ENCODE assay signal across 1 cellular context in the genomic region with DNA sequence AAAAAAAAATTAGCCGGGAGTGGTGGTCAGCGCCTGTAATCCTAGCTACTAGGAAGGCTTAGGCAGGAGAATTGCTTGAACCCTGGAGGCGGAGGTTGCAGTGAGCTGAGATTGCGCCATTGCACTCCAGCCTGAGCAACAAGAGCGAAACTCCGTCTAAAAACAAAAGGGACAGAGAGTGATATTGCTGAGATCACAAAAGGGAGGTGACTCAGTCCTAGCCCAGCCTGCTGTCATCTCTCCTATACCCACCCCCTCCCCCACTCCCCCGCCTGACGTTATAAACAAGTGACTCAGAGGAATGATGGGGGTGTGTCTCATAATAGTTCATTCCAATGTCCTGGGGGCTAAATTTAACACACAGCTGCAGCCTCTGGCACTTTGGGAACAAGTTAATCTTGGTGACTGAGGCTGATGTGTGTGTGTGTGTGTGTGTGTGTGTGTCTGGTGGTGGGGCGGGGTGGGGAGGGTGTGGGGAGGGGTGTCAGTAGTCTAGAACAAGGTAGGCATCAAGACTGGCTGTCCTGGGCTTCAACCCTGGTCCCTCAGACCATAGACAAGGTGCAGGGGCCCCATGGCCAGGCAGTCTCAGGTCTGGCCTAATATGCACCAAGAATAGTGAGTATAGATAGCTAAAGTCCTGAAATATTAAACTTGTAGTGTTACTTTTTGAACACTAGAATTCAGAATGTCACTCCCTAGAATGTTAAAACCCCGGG.
TF ChIP-seq lines count a peak whose summit lies in the region.

No MANE protein-coding gene starts in this region.

TF ChIP-seq in K562, 482 proteins besides CTCF, POLR2A, EP300 and RAD21 (continued from another document and continues in another):
- TF ChIP-seq, protein P1, sequence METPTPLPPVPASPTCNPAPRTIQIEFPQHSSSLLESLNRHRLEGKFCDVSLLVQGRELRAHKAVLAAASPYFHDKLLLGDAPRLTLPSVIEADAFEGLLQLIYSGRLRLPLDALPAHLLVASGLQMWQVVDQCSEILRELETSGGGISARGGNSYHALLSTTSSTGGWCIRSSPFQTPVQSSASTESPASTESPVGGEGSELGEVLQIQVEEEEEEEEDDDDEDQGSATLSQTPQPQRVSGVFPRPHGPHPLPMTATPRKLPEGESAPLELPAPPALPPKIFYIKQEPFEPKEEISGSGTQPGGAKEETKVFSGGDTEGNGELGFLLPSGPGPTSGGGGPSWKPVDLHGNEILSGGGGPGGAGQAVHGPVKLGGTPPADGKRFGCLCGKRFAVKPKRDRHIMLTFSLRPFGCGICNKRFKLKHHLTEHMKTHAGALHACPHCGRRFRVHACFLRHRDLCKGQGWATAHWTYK (CRISPR knock-in tag; IDR thresholded peaks at IDR 0.05) = no peak
- TF ChIP-seq EGR1 (conservative IDR thresholded peaks at IDR 0.05) (peak; percentile 79), FOXA1 (IDR thresholded peaks at IDR 0.05; ENCODE audit: borderline replicate concordance) (no peak), CHD2 (IDR thresholded peaks at IDR 0.05; ENCODE audit: low read depth, low read length) (no peak), HNRNPH1 (optimal IDR thresholded peaks at IDR 0.05; ENCODE audit: low read depth, low read length) (no peak), MEF2D (tag; conservative IDR thresholded peaks at IDR 0.05; ENCODE audit: low read depth) (0 out of 2 replicates have a peak, but pooled peaks have one; percentile 23), CREB1 (IDR thresholded peaks at IDR 0.05) (peak; percentile 60), CREB1 (CRISPR knock-in tag; IDR thresholded peaks at IDR 0.05) (no peak), ZNF311 (CRISPR knock-in tag; IDR thresholded peaks at IDR 0.05) (no peak), GTF2E2 (tag; IDR thresholded peaks at IDR 0.05) (no peak), MIER1 (IDR thresholded peaks at IDR 0.05; ENCODE audit: low read depth) (no peak), ZNF431 (CRISPR knock-in tag; IDR thresholded peaks at IDR 0.05) (no peak), BRD9 (IDR thresholded peaks at IDR 0.05; ENCODE audit: low read depth, partially characterized antibody) (no peak), ZNF764 (CRISPR knock-in tag; IDR thresholded peaks at IDR 0.05; ENCODE audit: low read depth) (no peak), HDAC1 (IDR thresholded peaks at IDR 0.05) (0 out of 4 replicates have a peak, but pooled peaks of 1 of the 2 experiments have one; percentile 20), ARNT (IDR thresholded peaks at IDR 0.05) (peak in 1 of 2 experiments; percentile 97; a peak in 2 of 4 replicates), ZBED1 (IDR thresholded peaks at IDR 0.05) (no peak), NFE2 (IDR thresholded peaks at IDR 0.05; ENCODE audit: low read depth) (0 out of 2 replicates have a peak, but pooled peaks have one; percentile 29), HDAC8 (tag; IDR thresholded peaks at IDR 0.05) (no peak), CEBPG (CRISPR knock-in tag; IDR thresholded peaks at IDR 0.05) (peak; percentile 83), CEBPG (tag; conservative IDR thresholded peaks at IDR 0.05 in 1 of 2, IDR thresholded peaks at IDR 0.05 in 1 of 2) (peak; percentile 80 to 84), ZNF282 (CRISPR knock-in tag; IDR thresholded peaks at IDR 0.05) (no peak), DPF2 (IDR thresholded peaks at IDR 0.05) (peak; percentile 76), MTA1 (IDR thresholded peaks at IDR 0.05; ENCODE audit: borderline replicate concordance) (no peak), ATF7 (IDR thresholded peaks at IDR 0.05) (0 out of 2 replicates have a peak, but pooled peaks have one; percentile 18), RBM39 (optimal IDR thresholded peaks at IDR 0.05; ENCODE audit: low read depth, low read length) (no peak), GABPB1 (CRISPR knock-in tag; IDR thresholded peaks at IDR 0.05) (no peak)
- TF ChIP-seq, protein P2, sequence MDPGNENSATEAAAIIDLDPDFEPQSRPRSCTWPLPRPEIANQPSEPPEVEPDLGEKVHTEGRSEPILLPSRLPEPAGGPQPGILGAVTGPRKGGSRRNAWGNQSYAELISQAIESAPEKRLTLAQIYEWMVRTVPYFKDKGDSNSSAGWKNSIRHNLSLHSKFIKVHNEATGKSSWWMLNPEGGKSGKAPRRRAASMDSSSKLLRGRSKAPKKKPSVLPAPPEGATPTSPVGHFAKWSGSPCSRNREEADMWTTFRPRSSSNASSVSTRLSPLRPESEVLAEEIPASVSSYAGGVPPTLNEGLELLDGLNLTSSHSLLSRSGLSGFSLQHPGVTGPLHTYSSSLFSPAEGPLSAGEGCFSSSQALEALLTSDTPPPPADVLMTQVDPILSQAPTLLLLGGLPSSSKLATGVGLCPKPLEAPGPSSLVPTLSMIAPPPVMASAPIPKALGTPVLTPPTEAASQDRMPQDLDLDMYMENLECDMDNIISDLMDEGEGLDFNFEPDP (CRISPR knock-in tag; IDR thresholded peaks at IDR 0.05) = no peak
- TF ChIP-seq, protein P3, sequence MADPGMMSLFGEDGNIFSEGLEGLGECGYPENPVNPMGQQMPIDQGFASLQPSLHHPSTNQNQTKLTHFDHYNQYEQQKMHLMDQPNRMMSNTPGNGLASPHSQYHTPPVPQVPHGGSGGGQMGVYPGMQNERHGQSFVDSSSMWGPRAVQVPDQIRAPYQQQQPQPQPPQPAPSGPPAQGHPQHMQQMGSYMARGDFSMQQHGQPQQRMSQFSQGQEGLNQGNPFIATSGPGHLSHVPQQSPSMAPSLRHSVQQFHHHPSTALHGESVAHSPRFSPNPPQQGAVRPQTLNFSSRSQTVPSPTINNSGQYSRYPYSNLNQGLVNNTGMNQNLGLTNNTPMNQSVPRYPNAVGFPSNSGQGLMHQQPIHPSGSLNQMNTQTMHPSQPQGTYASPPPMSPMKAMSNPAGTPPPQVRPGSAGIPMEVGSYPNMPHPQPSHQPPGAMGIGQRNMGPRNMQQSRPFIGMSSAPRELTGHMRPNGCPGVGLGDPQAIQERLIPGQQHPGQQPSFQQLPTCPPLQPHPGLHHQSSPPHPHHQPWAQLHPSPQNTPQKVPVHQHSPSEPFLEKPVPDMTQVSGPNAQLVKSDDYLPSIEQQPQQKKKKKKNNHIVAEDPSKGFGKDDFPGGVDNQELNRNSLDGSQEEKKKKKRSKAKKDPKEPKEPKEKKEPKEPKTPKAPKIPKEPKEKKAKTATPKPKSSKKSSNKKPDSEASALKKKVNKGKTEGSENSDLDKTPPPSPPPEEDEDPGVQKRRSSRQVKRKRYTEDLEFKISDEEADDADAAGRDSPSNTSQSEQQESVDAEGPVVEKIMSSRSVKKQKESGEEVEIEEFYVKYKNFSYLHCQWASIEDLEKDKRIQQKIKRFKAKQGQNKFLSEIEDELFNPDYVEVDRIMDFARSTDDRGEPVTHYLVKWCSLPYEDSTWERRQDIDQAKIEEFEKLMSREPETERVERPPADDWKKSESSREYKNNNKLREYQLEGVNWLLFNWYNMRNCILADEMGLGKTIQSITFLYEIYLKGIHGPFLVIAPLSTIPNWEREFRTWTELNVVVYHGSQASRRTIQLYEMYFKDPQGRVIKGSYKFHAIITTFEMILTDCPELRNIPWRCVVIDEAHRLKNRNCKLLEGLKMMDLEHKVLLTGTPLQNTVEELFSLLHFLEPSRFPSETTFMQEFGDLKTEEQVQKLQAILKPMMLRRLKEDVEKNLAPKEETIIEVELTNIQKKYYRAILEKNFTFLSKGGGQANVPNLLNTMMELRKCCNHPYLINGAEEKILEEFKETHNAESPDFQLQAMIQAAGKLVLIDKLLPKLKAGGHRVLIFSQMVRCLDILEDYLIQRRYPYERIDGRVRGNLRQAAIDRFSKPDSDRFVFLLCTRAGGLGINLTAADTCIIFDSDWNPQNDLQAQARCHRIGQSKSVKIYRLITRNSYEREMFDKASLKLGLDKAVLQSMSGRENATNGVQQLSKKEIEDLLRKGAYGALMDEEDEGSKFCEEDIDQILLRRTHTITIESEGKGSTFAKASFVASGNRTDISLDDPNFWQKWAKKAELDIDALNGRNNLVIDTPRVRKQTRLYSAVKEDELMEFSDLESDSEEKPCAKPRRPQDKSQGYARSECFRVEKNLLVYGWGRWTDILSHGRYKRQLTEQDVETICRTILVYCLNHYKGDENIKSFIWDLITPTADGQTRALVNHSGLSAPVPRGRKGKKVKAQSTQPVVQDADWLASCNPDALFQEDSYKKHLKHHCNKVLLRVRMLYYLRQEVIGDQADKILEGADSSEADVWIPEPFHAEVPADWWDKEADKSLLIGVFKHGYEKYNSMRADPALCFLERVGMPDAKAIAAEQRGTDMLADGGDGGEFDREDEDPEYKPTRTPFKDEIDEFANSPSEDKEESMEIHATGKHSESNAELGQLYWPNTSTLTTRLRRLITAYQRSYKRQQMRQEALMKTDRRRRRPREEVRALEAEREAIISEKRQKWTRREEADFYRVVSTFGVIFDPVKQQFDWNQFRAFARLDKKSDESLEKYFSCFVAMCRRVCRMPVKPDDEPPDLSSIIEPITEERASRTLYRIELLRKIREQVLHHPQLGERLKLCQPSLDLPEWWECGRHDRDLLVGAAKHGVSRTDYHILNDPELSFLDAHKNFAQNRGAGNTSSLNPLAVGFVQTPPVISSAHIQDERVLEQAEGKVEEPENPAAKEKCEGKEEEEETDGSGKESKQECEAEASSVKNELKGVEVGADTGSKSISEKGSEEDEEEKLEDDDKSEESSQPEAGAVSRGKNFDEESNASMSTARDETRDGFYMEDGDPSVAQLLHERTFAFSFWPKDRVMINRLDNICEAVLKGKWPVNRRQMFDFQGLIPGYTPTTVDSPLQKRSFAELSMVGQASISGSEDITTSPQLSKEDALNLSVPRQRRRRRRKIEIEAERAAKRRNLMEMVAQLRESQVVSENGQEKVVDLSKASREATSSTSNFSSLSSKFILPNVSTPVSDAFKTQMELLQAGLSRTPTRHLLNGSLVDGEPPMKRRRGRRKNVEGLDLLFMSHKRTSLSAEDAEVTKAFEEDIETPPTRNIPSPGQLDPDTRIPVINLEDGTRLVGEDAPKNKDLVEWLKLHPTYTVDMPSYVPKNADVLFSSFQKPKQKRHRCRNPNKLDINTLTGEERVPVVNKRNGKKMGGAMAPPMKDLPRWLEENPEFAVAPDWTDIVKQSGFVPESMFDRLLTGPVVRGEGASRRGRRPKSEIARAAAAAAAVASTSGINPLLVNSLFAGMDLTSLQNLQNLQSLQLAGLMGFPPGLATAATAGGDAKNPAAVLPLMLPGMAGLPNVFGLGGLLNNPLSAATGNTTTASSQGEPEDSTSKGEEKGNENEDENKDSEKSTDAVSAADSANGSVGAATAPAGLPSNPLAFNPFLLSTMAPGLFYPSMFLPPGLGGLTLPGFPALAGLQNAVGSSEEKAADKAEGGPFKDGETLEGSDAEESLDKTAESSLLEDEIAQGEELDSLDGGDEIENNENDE (IDR thresholded peaks at IDR 0.05; ENCODE audit: low read depth, low read length) = no peak
- TF ChIP-seq, protein P4, sequence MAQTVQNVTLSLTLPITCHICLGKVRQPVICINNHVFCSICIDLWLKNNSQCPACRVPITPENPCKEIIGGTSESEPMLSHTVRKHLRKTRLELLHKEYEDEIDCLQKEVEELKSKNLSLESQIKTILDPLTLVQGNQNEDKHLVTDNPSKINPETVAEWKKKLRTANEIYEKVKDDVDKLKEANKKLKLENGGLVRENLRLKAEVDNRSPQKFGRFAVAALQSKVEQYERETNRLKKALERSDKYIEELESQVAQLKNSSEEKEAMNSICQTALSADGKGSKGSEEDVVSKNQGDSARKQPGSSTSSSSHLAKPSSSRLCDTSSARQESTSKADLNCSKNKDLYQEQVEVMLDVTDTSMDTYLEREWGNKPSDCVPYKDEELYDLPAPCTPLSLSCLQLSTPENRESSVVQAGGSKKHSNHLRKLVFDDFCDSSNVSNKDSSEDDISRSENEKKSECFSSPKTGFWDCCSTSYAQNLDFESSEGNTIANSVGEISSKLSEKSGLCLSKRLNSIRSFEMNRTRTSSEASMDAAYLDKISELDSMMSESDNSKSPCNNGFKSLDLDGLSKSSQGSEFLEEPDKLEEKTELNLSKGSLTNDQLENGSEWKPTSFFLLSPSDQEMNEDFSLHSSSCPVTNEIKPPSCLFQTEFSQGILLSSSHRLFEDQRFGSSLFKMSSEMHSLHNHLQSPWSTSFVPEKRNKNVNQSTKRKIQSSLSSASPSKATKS (CRISPR knock-in tag; IDR thresholded peaks at IDR 0.05) = no peak
- TF ChIP-seq, protein P5, sequence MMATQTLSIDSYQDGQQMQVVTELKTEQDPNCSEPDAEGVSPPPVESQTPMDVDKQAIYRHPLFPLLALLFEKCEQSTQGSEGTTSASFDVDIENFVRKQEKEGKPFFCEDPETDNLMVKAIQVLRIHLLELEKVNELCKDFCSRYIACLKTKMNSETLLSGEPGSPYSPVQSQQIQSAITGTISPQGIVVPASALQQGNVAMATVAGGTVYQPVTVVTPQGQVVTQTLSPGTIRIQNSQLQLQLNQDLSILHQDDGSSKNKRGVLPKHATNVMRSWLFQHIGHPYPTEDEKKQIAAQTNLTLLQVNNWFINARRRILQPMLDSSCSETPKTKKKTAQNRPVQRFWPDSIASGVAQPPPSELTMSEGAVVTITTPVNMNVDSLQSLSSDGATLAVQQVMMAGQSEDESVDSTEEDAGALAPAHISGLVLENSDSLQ (IDR thresholded peaks at IDR 0.05) = peak; percentile 31
- TF ChIP-seq, protein P6, sequence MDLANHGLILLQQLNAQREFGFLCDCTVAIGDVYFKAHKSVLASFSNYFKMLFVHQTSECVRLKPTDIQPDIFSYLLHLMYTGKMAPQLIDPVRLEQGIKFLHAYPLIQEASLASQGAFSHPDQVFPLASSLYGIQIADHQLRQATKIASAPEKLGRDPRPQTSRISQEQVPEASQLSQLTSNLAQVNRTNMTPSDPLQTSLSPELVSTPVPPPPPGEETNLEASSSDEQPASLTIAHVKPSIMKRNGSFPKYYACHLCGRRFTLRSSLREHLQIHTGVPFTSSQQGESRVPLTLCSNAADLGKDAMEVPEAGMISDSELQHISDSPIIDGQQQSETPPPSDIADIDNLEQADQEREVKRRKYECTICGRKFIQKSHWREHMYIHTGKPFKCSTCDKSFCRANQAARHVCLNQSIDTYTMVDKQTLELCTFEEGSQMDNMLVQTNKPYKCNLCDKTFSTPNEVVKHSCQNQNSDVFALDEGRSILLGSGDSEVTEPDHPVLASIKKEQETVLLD (IDR thresholded peaks at IDR 0.05) = no peak
- TF ChIP-seq, protein P7, sequence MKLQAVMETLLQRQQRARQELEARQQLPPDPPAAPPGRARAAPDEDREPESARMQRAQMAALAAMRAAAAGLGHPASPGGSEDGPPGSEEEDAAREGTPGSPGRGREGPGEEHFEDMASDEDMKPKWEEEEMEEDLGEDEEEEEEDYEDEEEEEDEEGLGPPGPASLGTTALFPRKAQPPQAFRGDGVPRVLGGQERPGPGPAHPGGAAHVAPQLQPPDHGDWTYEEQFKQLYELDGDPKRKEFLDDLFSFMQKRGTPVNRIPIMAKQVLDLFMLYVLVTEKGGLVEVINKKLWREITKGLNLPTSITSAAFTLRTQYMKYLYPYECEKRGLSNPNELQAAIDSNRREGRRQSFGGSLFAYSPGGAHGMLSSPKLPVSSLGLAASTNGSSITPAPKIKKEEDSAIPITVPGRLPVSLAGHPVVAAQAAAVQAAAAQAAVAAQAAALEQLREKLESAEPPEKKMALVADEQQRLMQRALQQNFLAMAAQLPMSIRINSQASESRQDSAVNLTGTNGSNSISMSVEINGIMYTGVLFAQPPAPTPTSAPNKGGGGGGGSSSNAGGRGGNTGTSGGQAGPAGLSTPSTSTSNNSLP (IDR thresholded peaks at IDR 0.05; ENCODE audit: borderline replicate concordance, low read depth, low read length) = no peak
- TF ChIP-seq, protein P8, sequence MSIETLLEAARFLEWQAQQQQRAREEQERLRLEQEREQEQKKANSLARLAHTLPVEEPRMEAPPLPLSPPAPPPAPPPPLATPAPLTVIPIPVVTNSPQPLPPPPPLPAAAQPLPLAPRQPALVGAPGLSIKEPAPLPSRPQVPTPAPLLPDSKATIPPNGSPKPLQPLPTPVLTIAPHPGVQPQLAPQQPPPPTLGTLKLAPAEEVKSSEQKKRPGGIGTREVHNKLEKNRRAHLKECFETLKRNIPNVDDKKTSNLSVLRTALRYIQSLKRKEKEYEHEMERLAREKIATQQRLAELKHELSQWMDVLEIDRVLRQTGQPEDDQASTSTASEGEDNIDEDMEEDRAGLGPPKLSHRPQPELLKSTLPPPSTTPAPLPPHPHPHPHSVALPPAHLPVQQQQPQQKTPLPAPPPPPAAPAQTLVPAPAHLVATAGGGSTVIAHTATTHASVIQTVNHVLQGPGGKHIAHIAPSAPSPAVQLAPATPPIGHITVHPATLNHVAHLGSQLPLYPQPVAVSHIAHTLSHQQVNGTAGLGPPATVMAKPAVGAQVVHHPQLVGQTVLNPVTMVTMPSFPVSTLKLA (conservative IDR thresholded peaks at IDR 0.05) = peak in 1 of 2 experiments; percentile 30; a peak in 1 of 4 replicates
